In genomic region chr9:125374443-125375309, GRCh38 we compare ENCODE assay signal across 8 cellular contexts.
DNase-seq lines count a peak whose midpoint lies in the region; ATAC-seq and TF ChIP-seq lines count a peak whose summit lies in the region.

No MANE protein-coding gene starts in this region.

- no peak overlapping the region for H3K27ac ChIP-seq in HUES6 (ENCODE audit: low read depth, low read length)
- H3K27ac ChIP-seq in PC-3 (ENCODE audit: low read length) = no peak overlapping the region

- H2AFZ ChIP-seq in PC-3 (ENCODE audit: low read length) = peak overlapping the region; percentile 70; the same call in 1 of the 2 replicates

- H3K79me2 ChIP-seq in PC-3 (ENCODE audit: low read length) = no peaks in the 10 kb centered on the region

- no TSS peak for BruUV-seq in PC-3 (replicated peaks; lab: Mats Ljungman, UMichigan)

- no peaks in the 10 kb centered on the region for H3K9me3 Mint-ChIP-seq in activated T-cell treated with anti-CD3 and anti-CD28 coated beads, Interleukin-2, amount 50 U/mL, for 4 hours
- no peaks in the 10 kb centered on the region for H3K9me3 Mint-ChIP-seq in nephron progenitor cell
- no peaks in the 10 kb centered on the region for H3K9me3 Mint-ChIP-seq in stimulated activated naive B cell treated with anti-CD40 and anti-IgM and Interleukin-4, amounts not matched to agents 10 μg/mL and 1 μg/mL and 100 μg/mL, for 72 hours

- H3K4me3 ChIP-seq in HUES6 (ENCODE audit: low read depth, low read length) (peak overlapping the region; percentile 40), PC-3 (ENCODE audit: low read length) (peak overlapping the region; percentile 59)

- H3K27me3 ChIP-seq in HUES6 (ENCODE audit: control insufficient read depth, insufficient read depth, low read length) = no peaks in the 10 kb centered on the region
- no peaks in the 10 kb centered on the region for H3K27me3 ChIP-seq in PC-3 (ENCODE audit: low read length)

- H4K20me1 ChIP-seq in PC-3 (ENCODE audit: low read length) = no peaks in the 10 kb centered on the region

- peak; percentile 87 for TF ChIP-seq CTCF in GM10248 (IDR thresholded peaks at IDR 0.05; ENCODE audit: control extremely low read depth, extremely low read depth, low read depth, missing control alignments)
- peak; percentile 77 for TF ChIP-seq CTCF in PC-3 (conservative IDR thresholded peaks at IDR 0.05; ENCODE audit: low read depth, low read length)
- peak; percentile 74 for TF ChIP-seq CTCF in nephron progenitor cell (IDR thresholded peaks at IDR 0.05)

- no peaks in the 10 kb centered on the region for H3K36me3 ChIP-seq in HUES6 (ENCODE audit: control insufficient read depth, insufficient read depth, low read length)
- no peaks in the 10 kb centered on the region for H3K36me3 ChIP-seq in PC-3 (ENCODE audit: low read depth, low read length)

- H3K4me1 ChIP-seq in HUES6 (ENCODE audit: control insufficient read depth, insufficient read depth, low read length) (peaks cover 15% of the 10 kb centered on the region), PC-3 (ENCODE audit: insufficient read depth, low read length) (no peaks in the 10 kb centered on the region)

- no peak overlapping the region for H3K27ac Mint-ChIP-seq in nephron progenitor cell
- H3K27ac Mint-ChIP-seq in stimulated activated naive B cell treated with anti-CD40 and anti-IgM and Interleukin-4, amounts not matched to agents 10 μg/mL and 1 μg/mL and 100 μg/mL, for 72 hours = peak overlapping the region; percentile 72

- DNase-seq in GM10248 (ENCODE audit: extremely low spot score) = peak; percentile 90
- peak; percentile 66 for DNase-seq in PC-3
- DNase-seq in activated T-cell treated with anti-CD3 and anti-CD28 coated beads, Interleukin-2, amount 50 U/mL, for 4 hours = peak; percentile 49
- peak; percentile 71 for DNase-seq in fibroblast of peridontal ligament (ENCODE audit: extremely low read depth)
- peak; percentile 81 for DNase-seq in nephron progenitor cell
- peak; percentile 49 for DNase-seq in stimulated activated naive B cell treated with anti-CD40 and anti-IgM and Interleukin-4, amounts not matched to agents 10 μg/mL and 1 μg/mL and 100 μg/mL, for 72 hours
- no peak for DNase-seq in NCI-H1048 (lab: John Stamatoyannopoulos, UW)

- H3K4me2 ChIP-seq in PC-3 (ENCODE audit: low read length) = peak overlapping the region; percentile 86

- CTCF ChIA-PET in GM10248 (lab: Yijun Ruan, JAX) (interaction anchor here (0.7 to 1.6 kb wide), 6 partner anchors 13 to 954 kb away, joined by 3 to 5 read pairs (median 4); no protein-coding TSS in a partner anchor), PC-3 (lab: Charles Lee) (no interaction called here)

- H3K4me3 Mint-ChIP-seq in activated T-cell treated with anti-CD3 and anti-CD28 coated beads, Interleukin-2, amount 50 U/mL, for 4 hours = no peak overlapping the region
- peak overlapping the region; percentile 68 for H3K4me3 Mint-ChIP-seq in nephron progenitor cell
- peak overlapping the region; percentile 57 to 81 for H3K4me3 Mint-ChIP-seq in stimulated activated naive B cell treated with anti-CD40 and anti-IgM and Interleukin-4, amounts not matched to agents 10 μg/mL and 1 μg/mL and 100 μg/mL, for 72 hours

- peak overlapping the region; percentile 13 for H3K9ac ChIP-seq in HUES6 (ENCODE audit: low read length)
- H3K9ac ChIP-seq in PC-3 (ENCODE audit: low read length) = no peak overlapping the region

- no peaks in the 10 kb centered on the region for H3K36me3 Mint-ChIP-seq in activated T-cell treated with anti-CD3 and anti-CD28 coated beads, Interleukin-2, amount 50 U/mL, for 4 hours (ENCODE audit: insufficient read depth)
- H3K36me3 Mint-ChIP-seq in nephron progenitor cell (ENCODE audit: low read depth) = no peaks in the 10 kb centered on the region
- H3K36me3 Mint-ChIP-seq in stimulated activated naive B cell treated with anti-CD40 and anti-IgM and Interleukin-4, amounts not matched to agents 10 μg/mL and 1 μg/mL and 100 μg/mL, for 72 hours = no peaks in the 10 kb centered on the region

- peaks cover 9% of the 10 kb centered on the region for H3K4me1 Mint-ChIP-seq in activated T-cell treated with anti-CD3 and anti-CD28 coated beads, Interleukin-2, amount 50 U/mL, for 4 hours (ENCODE audit: low read depth)
- peaks cover 18% of the 10 kb centered on the region for H3K4me1 Mint-ChIP-seq in nephron progenitor cell
- H3K4me1 Mint-ChIP-seq in stimulated activated naive B cell treated with anti-CD40 and anti-IgM and Interleukin-4, amounts not matched to agents 10 μg/mL and 1 μg/mL and 100 μg/mL, for 72 hours = peaks cover 9 to 13% of the 10 kb centered on the region in 2 donors

- peaks cover 6% of the 10 kb centered on the region for H3K27me3 Mint-ChIP-seq in activated T-cell treated with anti-CD3 and anti-CD28 coated beads, Interleukin-2, amount 50 U/mL, for 4 hours (ENCODE audit: low read depth)
- peaks cover 29% of the 10 kb centered on the region for H3K27me3 Mint-ChIP-seq in nephron progenitor cell (ENCODE audit: low read depth, poor library complexity)
- peaks cover 12 to 16% of the 10 kb centered on the region in 2 donors for H3K27me3 Mint-ChIP-seq in stimulated activated naive B cell treated with anti-CD40 and anti-IgM and Interleukin-4, amounts not matched to agents 10 μg/mL and 1 μg/mL and 100 μg/mL, for 72 hours

- ATAC-seq in PC-3 = peak; percentile 80
- ATAC-seq in activated T-cell treated with anti-CD3 and anti-CD28 coated beads, Interleukin-2, amount 50 U/mL, for 4 hours = peak; percentile 94
- peak; percentile 95 to 96 for ATAC-seq in stimulated activated naive B cell treated with anti-CD40 and anti-IgM and Interleukin-4, amounts not matched to agents 10 μg/mL and 1 μg/mL and 100 μg/mL, for 72 hours (replicated peaks)

- intact Hi-C loops in PC-3 (cut with micrococcal nuclease) = loop anchor here (1.0 to 10.0 kb wide), 3 partner anchors 80 to 602 kb away; partner anchors contain the start of gene NR6A1

- H3K9me3 ChIP-seq in HUES6 (ENCODE audit: control insufficient read depth, insufficient read depth, low read depth, low read length) (no peaks in the 10 kb centered on the region), PC-3 (ENCODE audit: low read length) (no peaks in the 10 kb centered on the region)

- H3F3A ChIP-seq in PC-3 (ENCODE audit: low read length, unreplicated experiment) = no peaks in the 10 kb centered on the region

- POLR2A ChIA-PET in GM10248 (lab: Yijun Ruan, JAX) = interaction anchor here (0.7 kb wide), 1 partner anchor 784 kb away, joined by 5 read pairs; no protein-coding TSS in a partner anchor
- POLR2A ChIA-PET in PC-3 (lab: Charles Lee; ENCODE audit: unreplicated experiment) = no interaction called here

- no peaks in the 10 kb centered on the region for H3K9me2 ChIP-seq in PC-3 (replicated peaks; ENCODE audit: low read length)
